ENCODE assay signal across 1 cellular context in the genomic region with DNA sequence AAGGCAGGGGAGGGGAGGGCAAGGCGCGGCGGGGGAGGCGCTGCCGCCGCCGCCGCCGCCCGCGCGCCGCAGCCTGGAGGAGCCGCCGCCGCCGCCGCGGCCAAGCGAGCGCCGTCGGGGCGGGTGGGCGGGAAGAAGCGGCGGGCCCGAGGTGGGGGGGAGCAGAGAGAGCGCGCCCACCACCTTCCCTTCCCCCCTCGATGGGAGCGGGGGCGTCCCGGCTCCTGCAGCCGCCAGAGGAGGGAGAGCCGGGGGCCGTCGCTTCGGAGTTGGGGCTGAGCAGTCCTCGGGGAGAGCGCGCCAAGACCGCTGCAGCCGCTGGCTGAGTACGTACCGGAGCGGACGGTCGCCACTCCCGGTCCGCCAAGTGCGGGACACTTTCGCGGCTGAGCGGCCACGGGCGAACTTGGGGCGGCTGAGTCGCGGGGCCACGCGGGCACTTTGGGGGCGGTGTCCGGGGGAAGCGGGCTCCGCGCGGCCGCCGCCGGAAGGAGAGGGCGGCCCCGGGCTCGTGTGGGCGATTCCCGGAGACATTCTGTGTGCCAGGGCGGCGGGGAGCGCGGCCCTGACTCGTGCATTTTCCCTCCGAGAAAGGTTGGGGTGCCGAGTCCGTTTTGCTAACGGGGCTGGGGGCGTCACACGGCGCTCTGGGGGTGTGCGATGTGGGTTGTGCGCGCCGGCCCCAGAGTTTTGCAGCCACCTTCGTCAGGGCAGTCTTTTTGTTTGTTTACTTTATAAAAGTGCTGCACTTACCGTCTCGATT.
TF ChIP-seq lines count a peak whose summit lies in the region.

A gene with protein sequence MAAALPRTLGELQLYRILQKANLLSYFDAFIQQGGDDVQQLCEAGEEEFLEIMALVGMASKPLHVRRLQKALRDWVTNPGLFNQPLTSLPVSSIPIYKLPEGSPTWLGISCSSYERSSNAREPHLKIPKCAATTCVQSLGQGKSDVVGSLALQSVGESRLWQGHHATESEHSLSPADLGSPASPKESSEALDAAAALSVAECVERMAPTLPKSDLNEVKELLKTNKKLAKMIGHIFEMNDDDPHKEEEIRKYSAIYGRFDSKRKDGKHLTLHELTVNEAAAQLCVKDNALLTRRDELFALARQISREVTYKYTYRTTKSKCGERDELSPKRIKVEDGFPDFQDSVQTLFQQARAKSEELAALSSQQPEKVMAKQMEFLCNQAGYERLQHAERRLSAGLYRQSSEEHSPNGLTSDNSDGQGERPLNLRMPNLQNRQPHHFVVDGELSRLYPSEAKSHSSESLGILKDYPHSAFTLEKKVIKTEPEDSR (plus strand): TSS at position 49 of the 763 bp plus-strand sequence. CDS start 10,094 bp downstream, outside the sequence.

TF ChIP-seq in HepG2, 621 proteins besides CTCF, POLR2A, EP300 and RAD21 (continued from another document and continues in another):
- TF ChIP-seq, protein P1, sequence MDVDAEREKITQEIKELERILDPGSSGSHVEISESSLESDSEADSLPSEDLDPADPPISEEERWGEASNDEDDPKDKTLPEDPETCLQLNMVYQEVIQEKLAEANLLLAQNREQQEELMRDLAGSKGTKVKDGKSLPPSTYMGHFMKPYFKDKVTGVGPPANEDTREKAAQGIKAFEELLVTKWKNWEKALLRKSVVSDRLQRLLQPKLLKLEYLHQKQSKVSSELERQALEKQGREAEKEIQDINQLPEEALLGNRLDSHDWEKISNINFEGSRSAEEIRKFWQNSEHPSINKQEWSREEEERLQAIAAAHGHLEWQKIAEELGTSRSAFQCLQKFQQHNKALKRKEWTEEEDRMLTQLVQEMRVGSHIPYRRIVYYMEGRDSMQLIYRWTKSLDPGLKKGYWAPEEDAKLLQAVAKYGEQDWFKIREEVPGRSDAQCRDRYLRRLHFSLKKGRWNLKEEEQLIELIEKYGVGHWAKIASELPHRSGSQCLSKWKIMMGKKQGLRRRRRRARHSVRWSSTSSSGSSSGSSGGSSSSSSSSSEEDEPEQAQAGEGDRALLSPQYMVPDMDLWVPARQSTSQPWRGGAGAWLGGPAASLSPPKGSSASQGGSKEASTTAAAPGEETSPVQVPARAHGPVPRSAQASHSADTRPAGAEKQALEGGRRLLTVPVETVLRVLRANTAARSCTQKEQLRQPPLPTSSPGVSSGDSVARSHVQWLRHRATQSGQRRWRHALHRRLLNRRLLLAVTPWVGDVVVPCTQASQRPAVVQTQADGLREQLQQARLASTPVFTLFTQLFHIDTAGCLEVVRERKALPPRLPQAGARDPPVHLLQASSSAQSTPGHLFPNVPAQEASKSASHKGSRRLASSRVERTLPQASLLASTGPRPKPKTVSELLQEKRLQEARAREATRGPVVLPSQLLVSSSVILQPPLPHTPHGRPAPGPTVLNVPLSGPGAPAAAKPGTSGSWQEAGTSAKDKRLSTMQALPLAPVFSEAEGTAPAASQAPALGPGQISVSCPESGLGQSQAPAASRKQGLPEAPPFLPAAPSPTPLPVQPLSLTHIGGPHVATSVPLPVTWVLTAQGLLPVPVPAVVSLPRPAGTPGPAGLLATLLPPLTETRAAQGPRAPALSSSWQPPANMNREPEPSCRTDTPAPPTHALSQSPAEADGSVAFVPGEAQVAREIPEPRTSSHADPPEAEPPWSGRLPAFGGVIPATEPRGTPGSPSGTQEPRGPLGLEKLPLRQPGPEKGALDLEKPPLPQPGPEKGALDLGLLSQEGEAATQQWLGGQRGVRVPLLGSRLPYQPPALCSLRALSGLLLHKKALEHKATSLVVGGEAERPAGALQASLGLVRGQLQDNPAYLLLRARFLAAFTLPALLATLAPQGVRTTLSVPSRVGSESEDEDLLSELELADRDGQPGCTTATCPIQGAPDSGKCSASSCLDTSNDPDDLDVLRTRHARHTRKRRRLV (CRISPR knock-in tag; IDR thresholded peaks at IDR 0.05), result 0 out of 2 replicates have a peak, but pooled peaks have one; percentile 6
- TF ChIP-seq, protein P2, sequence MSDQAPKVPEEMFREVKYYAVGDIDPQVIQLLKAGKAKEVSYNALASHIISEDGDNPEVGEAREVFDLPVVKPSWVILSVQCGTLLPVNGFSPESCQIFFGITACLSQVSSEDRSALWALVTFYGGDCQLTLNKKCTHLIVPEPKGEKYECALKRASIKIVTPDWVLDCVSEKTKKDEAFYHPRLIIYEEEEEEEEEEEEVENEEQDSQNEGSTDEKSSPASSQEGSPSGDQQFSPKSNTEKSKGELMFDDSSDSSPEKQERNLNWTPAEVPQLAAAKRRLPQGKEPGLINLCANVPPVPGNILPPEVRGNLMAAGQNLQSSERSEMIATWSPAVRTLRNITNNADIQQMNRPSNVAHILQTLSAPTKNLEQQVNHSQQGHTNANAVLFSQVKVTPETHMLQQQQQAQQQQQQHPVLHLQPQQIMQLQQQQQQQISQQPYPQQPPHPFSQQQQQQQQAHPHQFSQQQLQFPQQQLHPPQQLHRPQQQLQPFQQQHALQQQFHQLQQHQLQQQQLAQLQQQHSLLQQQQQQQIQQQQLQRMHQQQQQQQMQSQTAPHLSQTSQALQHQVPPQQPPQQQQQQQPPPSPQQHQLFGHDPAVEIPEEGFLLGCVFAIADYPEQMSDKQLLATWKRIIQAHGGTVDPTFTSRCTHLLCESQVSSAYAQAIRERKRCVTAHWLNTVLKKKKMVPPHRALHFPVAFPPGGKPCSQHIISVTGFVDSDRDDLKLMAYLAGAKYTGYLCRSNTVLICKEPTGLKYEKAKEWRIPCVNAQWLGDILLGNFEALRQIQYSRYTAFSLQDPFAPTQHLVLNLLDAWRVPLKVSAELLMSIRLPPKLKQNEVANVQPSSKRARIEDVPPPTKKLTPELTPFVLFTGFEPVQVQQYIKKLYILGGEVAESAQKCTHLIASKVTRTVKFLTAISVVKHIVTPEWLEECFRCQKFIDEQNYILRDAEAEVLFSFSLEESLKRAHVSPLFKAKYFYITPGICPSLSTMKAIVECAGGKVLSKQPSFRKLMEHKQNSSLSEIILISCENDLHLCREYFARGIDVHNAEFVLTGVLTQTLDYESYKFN (CRISPR knock-in tag; conservative IDR thresholded peaks at IDR 0.05), result no peak; the same call in 1 of the 2 replicates
- TF ChIP-seq, protein P3, sequence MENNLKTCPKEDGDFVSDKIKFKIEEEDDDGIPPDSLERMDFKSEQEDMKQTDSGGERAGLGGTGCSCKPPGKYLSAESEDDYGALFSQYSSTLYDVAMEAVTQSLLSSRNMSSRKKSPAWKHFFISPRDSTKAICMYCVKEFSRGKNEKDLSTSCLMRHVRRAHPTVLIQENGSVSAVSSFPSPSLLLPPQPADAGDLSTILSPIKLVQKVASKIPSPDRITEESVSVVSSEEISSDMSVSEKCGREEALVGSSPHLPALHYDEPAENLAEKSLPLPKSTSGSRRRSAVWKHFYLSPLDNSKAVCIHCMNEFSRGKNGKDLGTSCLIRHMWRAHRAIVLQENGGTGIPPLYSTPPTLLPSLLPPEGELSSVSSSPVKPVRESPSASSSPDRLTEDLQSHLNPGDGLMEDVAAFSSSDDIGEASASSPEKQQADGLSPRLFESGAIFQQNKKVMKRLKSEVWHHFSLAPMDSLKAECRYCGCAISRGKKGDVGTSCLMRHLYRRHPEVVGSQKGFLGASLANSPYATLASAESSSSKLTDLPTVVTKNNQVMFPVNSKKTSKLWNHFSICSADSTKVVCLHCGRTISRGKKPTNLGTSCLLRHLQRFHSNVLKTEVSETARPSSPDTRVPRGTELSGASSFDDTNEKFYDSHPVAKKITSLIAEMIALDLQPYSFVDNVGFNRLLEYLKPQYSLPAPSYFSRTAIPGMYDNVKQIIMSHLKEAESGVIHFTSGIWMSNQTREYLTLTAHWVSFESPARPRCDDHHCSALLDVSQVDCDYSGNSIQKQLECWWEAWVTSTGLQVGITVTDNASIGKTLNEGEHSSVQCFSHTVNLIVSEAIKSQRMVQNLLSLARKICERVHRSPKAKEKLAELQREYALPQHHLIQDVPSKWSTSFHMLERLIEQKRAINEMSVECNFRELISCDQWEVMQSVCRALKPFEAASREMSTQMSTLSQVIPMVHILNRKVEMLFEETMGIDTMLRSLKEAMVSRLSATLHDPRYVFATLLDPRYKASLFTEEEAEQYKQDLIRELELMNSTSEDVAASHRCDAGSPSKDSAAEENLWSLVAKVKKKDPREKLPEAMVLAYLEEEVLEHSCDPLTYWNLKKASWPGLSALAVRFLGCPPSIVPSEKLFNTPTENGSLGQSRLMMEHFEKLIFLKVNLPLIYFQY (CRISPR knock-in tag; IDR thresholded peaks at IDR 0.05; ENCODE audit: borderline replicate concordance), result no peak
- TF ChIP-seq, protein P4, sequence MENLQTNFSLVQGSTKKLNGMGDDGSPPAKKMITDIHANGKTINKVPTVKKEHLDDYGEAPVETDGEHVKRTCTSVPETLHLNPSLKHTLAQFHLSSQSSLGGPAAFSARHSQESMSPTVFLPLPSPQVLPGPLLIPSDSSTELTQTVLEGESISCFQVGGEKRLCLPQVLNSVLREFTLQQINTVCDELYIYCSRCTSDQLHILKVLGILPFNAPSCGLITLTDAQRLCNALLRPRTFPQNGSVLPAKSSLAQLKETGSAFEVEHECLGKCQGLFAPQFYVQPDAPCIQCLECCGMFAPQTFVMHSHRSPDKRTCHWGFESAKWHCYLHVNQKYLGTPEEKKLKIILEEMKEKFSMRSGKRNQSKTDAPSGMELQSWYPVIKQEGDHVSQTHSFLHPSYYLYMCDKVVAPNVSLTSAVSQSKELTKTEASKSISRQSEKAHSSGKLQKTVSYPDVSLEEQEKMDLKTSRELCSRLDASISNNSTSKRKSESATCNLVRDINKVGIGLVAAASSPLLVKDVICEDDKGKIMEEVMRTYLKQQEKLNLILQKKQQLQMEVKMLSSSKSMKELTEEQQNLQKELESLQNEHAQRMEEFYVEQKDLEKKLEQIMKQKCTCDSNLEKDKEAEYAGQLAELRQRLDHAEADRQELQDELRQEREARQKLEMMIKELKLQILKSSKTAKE (CRISPR knock-in tag; IDR thresholded peaks at IDR 0.05; ENCODE audit: borderline replicate concordance), result no peak
- TF ChIP-seq ZNF670 (CRISPR knock-in tag; IDR thresholded peaks at IDR 0.05; ENCODE audit: borderline replicate concordance) (no peak), ZSCAN20 (CRISPR knock-in tag; IDR thresholded peaks at IDR 0.05; ENCODE audit: borderline replicate concordance) (peak; percentile 68; the same call in 1 of the 2 replicates), ETV6 (CRISPR knock-in tag; conservative IDR thresholded peaks at IDR 0.05) (no peak), ZNF792 (CRISPR knock-in tag; IDR thresholded peaks at IDR 0.05) (no peak), NFATC3 (CRISPR knock-in tag; IDR thresholded peaks at IDR 0.05) (no peak), ZNF431 (CRISPR knock-in tag; IDR thresholded peaks at IDR 0.05; ENCODE audit: borderline replicate concordance, low read depth) (no peak), ZFX (CRISPR knock-in tag; IDR thresholded peaks at IDR 0.05; ENCODE audit: low read depth) (peak; percentile 63), PCBP1 (IDR thresholded peaks at IDR 0.05; ENCODE audit: borderline replicate concordance, low read depth, low read length) (no peak), NBN (conservative IDR thresholded peaks at IDR 0.05) (no peak), ZBTB20 (CRISPR knock-in tag; IDR thresholded peaks at IDR 0.05; ENCODE audit: borderline replicate concordance, low read depth) (no peak), HOXD1 (CRISPR knock-in tag; IDR thresholded peaks at IDR 0.05) (0 out of 2 replicates have a peak, but pooled peaks have one; percentile 35), HNRNPLL (IDR thresholded peaks at IDR 0.05; ENCODE audit: low read depth, low read length, poor library complexity, severe bottlenecking) (peak; percentile 96), ZNF564 (CRISPR knock-in tag; IDR thresholded peaks at IDR 0.05) (no peak), STAT5B (CRISPR knock-in tag; IDR thresholded peaks at IDR 0.05) (no peak)
- TF ChIP-seq, protein P5, sequence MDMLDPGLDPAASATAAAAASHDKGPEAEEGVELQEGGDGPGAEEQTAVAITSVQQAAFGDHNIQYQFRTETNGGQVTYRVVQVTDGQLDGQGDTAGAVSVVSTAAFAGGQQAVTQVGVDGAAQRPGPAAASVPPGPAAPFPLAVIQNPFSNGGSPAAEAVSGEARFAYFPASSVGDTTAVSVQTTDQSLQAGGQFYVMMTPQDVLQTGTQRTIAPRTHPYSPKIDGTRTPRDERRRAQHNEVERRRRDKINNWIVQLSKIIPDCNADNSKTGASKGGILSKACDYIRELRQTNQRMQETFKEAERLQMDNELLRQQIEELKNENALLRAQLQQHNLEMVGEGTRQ (IDR thresholded peaks at IDR 0.05; ENCODE audit: low read depth, low read length), result no peak
- TF ChIP-seq, protein P5 (CRISPR knock-in tag; IDR thresholded peaks at IDR 0.05; ENCODE audit: borderline replicate concordance), result no peak
- TF ChIP-seq, protein P6, sequence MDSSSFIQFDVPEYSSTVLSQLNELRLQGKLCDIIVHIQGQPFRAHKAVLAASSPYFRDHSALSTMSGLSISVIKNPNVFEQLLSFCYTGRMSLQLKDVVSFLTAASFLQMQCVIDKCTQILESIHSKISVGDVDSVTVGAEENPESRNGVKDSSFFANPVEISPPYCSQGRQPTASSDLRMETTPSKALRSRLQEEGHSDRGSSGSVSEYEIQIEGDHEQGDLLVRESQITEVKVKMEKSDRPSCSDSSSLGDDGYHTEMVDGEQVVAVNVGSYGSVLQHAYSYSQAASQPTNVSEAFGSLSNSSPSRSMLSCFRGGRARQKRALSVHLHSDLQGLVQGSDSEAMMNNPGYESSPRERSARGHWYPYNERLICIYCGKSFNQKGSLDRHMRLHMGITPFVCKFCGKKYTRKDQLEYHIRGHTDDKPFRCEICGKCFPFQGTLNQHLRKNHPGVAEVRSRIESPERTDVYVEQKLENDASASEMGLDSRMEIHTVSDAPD (CRISPR knock-in tag; IDR thresholded peaks at IDR 0.05), result no peak
- TF ChIP-seq, protein P7, sequence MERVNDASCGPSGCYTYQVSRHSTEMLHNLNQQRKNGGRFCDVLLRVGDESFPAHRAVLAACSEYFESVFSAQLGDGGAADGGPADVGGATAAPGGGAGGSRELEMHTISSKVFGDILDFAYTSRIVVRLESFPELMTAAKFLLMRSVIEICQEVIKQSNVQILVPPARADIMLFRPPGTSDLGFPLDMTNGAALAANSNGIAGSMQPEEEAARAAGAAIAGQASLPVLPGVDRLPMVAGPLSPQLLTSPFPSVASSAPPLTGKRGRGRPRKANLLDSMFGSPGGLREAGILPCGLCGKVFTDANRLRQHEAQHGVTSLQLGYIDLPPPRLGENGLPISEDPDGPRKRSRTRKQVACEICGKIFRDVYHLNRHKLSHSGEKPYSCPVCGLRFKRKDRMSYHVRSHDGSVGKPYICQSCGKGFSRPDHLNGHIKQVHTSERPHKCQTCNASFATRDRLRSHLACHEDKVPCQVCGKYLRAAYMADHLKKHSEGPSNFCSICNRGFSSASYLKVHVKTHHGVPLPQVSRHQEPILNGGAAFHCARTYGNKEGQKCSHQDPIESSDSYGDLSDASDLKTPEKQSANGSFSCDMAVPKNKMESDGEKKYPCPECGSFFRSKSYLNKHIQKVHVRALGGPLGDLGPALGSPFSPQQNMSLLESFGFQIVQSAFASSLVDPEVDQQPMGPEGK (CRISPR knock-in tag; IDR thresholded peaks at IDR 0.05), result peak; percentile 51; the same call in 1 of the 2 replicates
